26 cellular contexts compared by ENCODE assay signal in the genomic region with DNA sequence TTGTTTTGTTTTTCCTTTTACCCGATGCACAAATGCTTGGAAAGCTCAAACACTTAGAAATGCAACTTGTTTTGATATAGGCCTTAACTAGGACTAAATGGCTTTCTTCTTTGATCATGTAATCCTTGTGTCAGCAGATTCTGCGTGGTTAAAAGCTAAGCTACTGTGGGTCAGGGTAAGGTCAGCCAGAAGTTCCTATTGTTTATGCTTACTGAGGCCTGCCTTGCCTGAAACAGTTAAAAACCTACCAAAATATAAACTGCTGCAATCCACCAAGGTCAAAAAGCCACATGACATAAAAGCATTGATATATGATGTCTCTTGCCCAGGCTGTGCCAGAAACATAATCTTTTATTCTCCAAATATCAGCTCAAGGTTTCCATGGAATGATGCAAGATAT.
DNase-seq lines count a peak whose midpoint lies in the region; ATAC-seq and TF ChIP-seq lines count a peak whose summit lies in the region.
"Had no signal": no experiment of that assay in that cellular context is flagged by ENCODE, and none has a peak within 500 bp of the region (broad histone marks: within the 10 kb centered on the region; RNA-seq: fewer than 3 reads in every experiment).

No MANE protein-coding gene starts in this region.

- H3K36me3 ChIP-seq in ascending aorta (no peaks in the 10 kb centered on the region), gastrocnemius medialis (no peaks in the 10 kb centered on the region)
- H3K36me3 ChIP-seq: heart right ventricle had no signal

- H3K4me3 ChIP-seq in epithelial cell of proximal tubule (ENCODE audit: low read depth, low read length) = no peak overlapping the region
- no peak overlapping the region for H3K4me3 ChIP-seq in ascending aorta
- no peak overlapping the region for H3K4me3 ChIP-seq in gastrocnemius medialis
- H3K4me3 ChIP-seq: heart right ventricle, mucosa of descending colon had no signal

- no peak for ATAC-seq in gastrocnemius medialis
- ATAC-seq: activated T-cell treated with anti-CD3 and anti-CD28 coated beads, Interleukin-2, amount 50 U/mL, for 72 hours; heart right ventricle; left ventricle myocardium superior; mucosa of descending colon had no signal

- intact Hi-C loops in ascending aorta (cut with DNase I) (no loop called here), gastrocnemius medialis (cut with DNase I; ENCODE audit: low total_unique reads) (no loop called here)

- TF ChIP-seq POLR2A in gastrocnemius medialis (IDR thresholded peaks at IDR 0.05) = no peak

- H3K27me3 ChIP-seq in ascending aorta = no peaks in the 10 kb centered on the region
- H3K27me3 ChIP-seq in gastrocnemius medialis = no peaks in the 10 kb centered on the region
- H3K27me3 ChIP-seq: heart right ventricle had no signal

- DNase-seq in Caki2 (ENCODE audit: low read depth) = peak; percentile 55
- DNase-seq in NCI-H82 (lab: John Stamatoyannopoulos, UW) = peak; percentile 50
- peak; percentile 59 for DNase-seq in epithelial cell of proximal tubule (ENCODE audit: low read depth)
- peak; percentile 12 for DNase-seq in myocyte (ENCODE audit: low read depth)
- DNase-seq in ascending aorta (ENCODE audit: low spot score in 2 of 2) = no peak
- DNase-seq in COLO829 (ENCODE audit: low spot score) = no peak
- DNase-seq in gastrocnemius medialis = no peak
- no peak for DNase-seq in superior temporal gyrus (ENCODE audit: extremely low spot score)
- DNase-seq: activated CD4-positive, alpha-beta T cell treated with anti-CD3 and anti-CD28 coated beads for 48 hours; activated naive CD4-positive, alpha-beta T cell treated with anti-CD3 and anti-CD28 coated beads for 36 hours; activated T-cell treated with anti-CD3 and anti-CD28 coated beads, Interleukin-2, amount 50 U/mL, for 72 hours; amygdala; central memory CD4-positive, alpha-beta T cell; dermis blood vessel endothelial cell; DMS79; H7; heart right ventricle; left ventricle myocardium superior; mucosa of descending colon; NCI-H1048; NCI-H187 treated with DMSO at 0.1 percent for 48 hours; NCI-H2227 treated with DMSO at 0.1 percent for 48 hours; NCI-H748 treated with DMSO at 0.1 percent for 48 hours; Right ventricle myocardium superior; stimulated activated CD8-positive, alpha-beta memory T cell treated with anti-CD3 and anti-CD28 coated beads, Interleukin-4, amount 100 ng/mL, for 48 hours had no signal

- H3K27ac ChIP-seq in ascending aorta (no peak overlapping the region), gastrocnemius medialis (no peak overlapping the region)
- H3K27ac ChIP-seq: heart right ventricle, VCaP had no signal

- H3K4me1 ChIP-seq in ascending aorta (no peaks in the 10 kb centered on the region), gastrocnemius medialis (no peaks in the 10 kb centered on the region)
- H3K4me1 ChIP-seq: heart right ventricle had no signal

- in situ Hi-C loops in Caki2 (cut with HindIII; ENCODE audit: low pct_unique_long_range_greater_than_20kb, low sequenced_read_pairs) (no loop called here), gastrocnemius medialis (cut with MboI; ENCODE audit: low sequenced_read_pairs in 4 of 4) (no loop called here)

- TF ChIP-seq CTCF in epithelial cell of proximal tubule (conservative IDR thresholded peaks at IDR 0.05; ENCODE audit: low read depth, low read length) = no peak
- TF ChIP-seq CTCF in ascending aorta (IDR thresholded peaks at IDR 0.05) = no peak
- TF ChIP-seq CTCF in gastrocnemius medialis (IDR thresholded peaks at IDR 0.05 in 4 of 5, conservative IDR thresholded peaks at IDR 0.05 in 1 of 5) = no peak

- H3K9me3 ChIP-seq in ascending aorta (no peaks in the 10 kb centered on the region), gastrocnemius medialis (no peaks in the 10 kb centered on the region)
- H3K9me3 ChIP-seq: heart right ventricle, mucosa of descending colon had no signal

Comparison
In these comparisons a context has a peak if more than half of its experiments do, and no peak if none do; other contexts are left out.
1. DNase-seq: peak in Caki2 (single experiment), NCI-H82 (single experiment), epithelial cell of proximal tubule (single experiment) and myocyte (single experiment); none in ascending aorta (0 of 2), COLO829 (single experiment), gastrocnemius medialis (0 of 2) and superior temporal gyrus (single experiment).